Comparison of ENCODE assay signal across 8 cellular contexts in the genomic region with DNA sequence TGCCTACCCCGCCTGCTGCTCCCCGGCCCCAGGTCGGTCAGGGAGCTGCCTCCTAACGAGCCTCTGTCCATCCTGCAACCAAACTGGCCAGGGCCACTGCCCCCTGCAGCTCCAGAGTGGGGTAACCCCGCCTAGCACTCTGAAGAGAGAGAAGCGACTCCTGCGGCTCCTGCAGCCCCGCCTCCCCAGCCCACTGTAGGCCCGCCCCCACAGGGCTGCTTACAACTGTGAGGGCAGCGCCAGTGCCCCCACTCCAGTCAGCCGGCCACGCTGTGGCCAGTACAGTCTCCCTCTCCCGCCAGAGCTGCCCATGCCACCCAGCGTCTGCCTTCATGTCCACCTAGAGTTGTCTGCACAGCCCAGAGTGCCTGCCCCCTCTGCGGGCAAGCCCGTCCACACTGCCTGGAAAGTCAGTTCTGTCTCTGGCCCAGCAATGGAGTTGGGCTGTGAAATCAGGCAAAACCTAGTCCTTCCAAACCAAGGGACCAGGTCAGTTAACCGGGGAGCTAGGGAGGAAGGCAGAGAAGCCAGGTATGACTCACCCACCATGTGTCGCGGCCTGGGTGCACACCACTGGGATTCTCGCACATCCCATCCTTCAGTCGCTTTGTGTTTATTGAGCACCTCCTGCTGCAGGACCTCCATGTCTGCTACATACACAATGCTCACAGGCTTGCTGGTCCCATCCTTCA. TPM values are rescaled to one million over a fixed set of nuclear protein-coding genes. Genes with fewer than 3 reads are reported as not detected.
A peak's percentile ranks its signal among the peaks of the same experiment; 100 is the strongest.
DNase-seq lines count a peak whose midpoint lies in the region; ATAC-seq, FAIRE-seq and TF ChIP-seq lines count a peak whose summit lies in the region.

No MANE protein-coding gene starts in this region.

- H3K27ac ChIP-seq in lower lobe of right lung = peak overlapping the region; percentile 53

- H3K27me3 ChIP-seq in lower lobe of right lung (ENCODE audit: low read depth) = no peaks in the 10 kb centered on the region

- H3K4me3 ChIP-seq in lower lobe of right lung = peak overlapping the region; percentile 40

- H3K9me3 ChIP-seq in lower lobe of right lung = no peaks in the 10 kb centered on the region

- ATAC-seq in lower lobe of right lung (peak in 1 of 2 donors; percentile 5), HG03025 (IDR thresholded peaks at IDR 0.05; ENCODE audit: low FRiP score, unreplicated experiment) (no peak)

- FAIRE-seq in urothelium cell line (lab: Jason Lieb, UNC) = peak; percentile 70

- peaks cover 43% of the 10 kb centered on the region for H3K4me1 ChIP-seq in lower lobe of right lung

- TF ChIP-seq CTCF in lower lobe of right lung (IDR thresholded peaks at IDR 0.05) = peak; percentile 24

- intact Hi-C loops in lower lobe of right lung (cut with DNase I) = no loop called here

- DNase-seq in Daoy (ENCODE audit: low read depth) (peak; percentile 75), NCI-H146 (lab: John Stamatoyannopoulos, UW) (peak; percentile 44), cerebellar cortex (ENCODE audit: low spot score) (peak; percentile 62), lower lobe of right lung (peak; percentile 81), urothelium cell line (ENCODE audit: low spot score) (peak; percentile 46), NCI-H1694 (lab: John Stamatoyannopoulos, UW) (no peak)
- DNase-seq in stimulated activated naive CD4-positive, alpha-beta T cell (lab: John Stamatoyannopoulos, UW) = no peak

- no peaks in the 10 kb centered on the region for H3K36me3 ChIP-seq in lower lobe of right lung

RNA-seq across cellular contexts. Expression of a gene that starts 2.4 kb away (rescaled TPM):
- 3.0 and 6.2 TPM in 2 replicates for total RNA-seq in Daoy (2014; rRNA removed; shearing (Covaris generic))
- total RNA-seq in lower lobe of right lung = 0.32 TPM

RNA-seq across cellular contexts. Expression of a gene that starts 4.6 kb away (rescaled TPM):
- 4.1 and 6.9 TPM in 2 replicates for total RNA-seq in Daoy (2014; rRNA removed; shearing (Covaris generic))
- total RNA-seq in lower lobe of right lung = 12.9 TPM

RNA-seq across cellular contexts. Expression of a gene that starts 33.9 kb away (rescaled TPM):
- total RNA-seq in Daoy (2014; rRNA removed; shearing (Covaris generic)) = 107 and 154 TPM in 2 replicates
- 2.6 TPM for total RNA-seq in lower lobe of right lung

RNA-seq across cellular contexts. Expression of a gene that starts 48.3 kb away (rescaled TPM):
- total RNA-seq in Daoy (2014; rRNA removed; shearing (Covaris generic)) = 291 and 336 TPM in 2 replicates
- total RNA-seq in lower lobe of right lung = 121 TPM

RNA-seq across cellular contexts. Expression of a gene that starts 57.2 kb away (rescaled TPM):
- total RNA-seq in Daoy (2014; rRNA removed; shearing (Covaris generic)) = 55.2 and 59.1 TPM in 2 replicates
- 187 TPM for total RNA-seq in lower lobe of right lung

Comparison
In these comparisons a context has a peak if more than half of its experiments do, and no peak if none do; other contexts are left out.
1. DNase-seq: peak in Daoy (single experiment), NCI-H146 (single experiment), cerebellar cortex (single experiment), lower lobe of right lung (single experiment) and urothelium cell line (single experiment); none in stimulated activated naive CD4-positive, alpha-beta T cell (0 of 6) and NCI-H1694 (single experiment).
2. RNA of a gene that starts 33.9 kb away (total RNA-seq): 107 to 154 TPM in Daoy; 2.6 TPM in lower lobe of right lung (single experiment); every median in the first group is over 10 times any median in the second.